In genomic region chr9:124818431-124819281, GRCh38 we compare ENCODE assay signal across 1 cellular context.
A peak's percentile ranks its signal among the peaks of the same experiment; 100 is the strongest.
TF ChIP-seq lines count a peak whose summit lies in the region.

No MANE protein-coding gene starts in this region.

TF ChIP-seq in HepG2, 621 proteins besides CTCF, POLR2A, EP300 and RAD21 (continued from another document and continues in another):
- no peak for TF ChIP-seq ZNF414 (CRISPR knock-in tag; IDR thresholded peaks at IDR 0.05)
- TF ChIP-seq ZNF280D (CRISPR knock-in tag; IDR thresholded peaks at IDR 0.05), result no peak
- no peak for TF ChIP-seq IKZF1 (IDR thresholded peaks at IDR 0.05)
- TF ChIP-seq REXO4 (CRISPR knock-in tag; IDR thresholded peaks at IDR 0.05; ENCODE audit: borderline replicate concordance), result no peak
- TF ChIP-seq FLYWCH1 (CRISPR knock-in tag; IDR thresholded peaks at IDR 0.05), result no peak
- no peak for TF ChIP-seq E2F2 (CRISPR knock-in tag; IDR thresholded peaks at IDR 0.05; ENCODE audit: borderline replicate concordance)
- TF ChIP-seq ZGPAT (CRISPR knock-in tag; IDR thresholded peaks at IDR 0.05), result no peak; the same call in 1 of the 2 replicates
- 0 out of 2 replicates have a peak, but pooled peaks have one; percentile 69 for TF ChIP-seq STAT6 (CRISPR knock-in tag; IDR thresholded peaks at IDR 0.05; ENCODE audit: borderline replicate concordance)
- TF ChIP-seq PCBP2 (optimal IDR thresholded peaks at IDR 0.05; ENCODE audit: low read depth, low read length, poor library complexity, severe bottlenecking), result no peak
- no peak for TF ChIP-seq RFX3 (CRISPR knock-in tag; IDR thresholded peaks at IDR 0.05)
- TF ChIP-seq ZNF800 (CRISPR knock-in tag; IDR thresholded peaks at IDR 0.05), result peak; percentile 82; the same call in 1 of the 2 replicates
- no peak for TF ChIP-seq TCF7L2 (IDR thresholded peaks at IDR 0.05; ENCODE audit: low read depth, low read length)
- TF ChIP-seq SETDB1 (CRISPR knock-in tag; IDR thresholded peaks at IDR 0.05; ENCODE audit: borderline replicate concordance), result no peak
- TF ChIP-seq ZNF317 (CRISPR knock-in tag; IDR thresholded peaks at IDR 0.05), result no peak
- TF ChIP-seq TAF1 (CRISPR knock-in tag; IDR thresholded peaks at IDR 0.05), result no peak
- 0 out of 2 replicates have a peak, but pooled peaks have one; percentile 22 for TF ChIP-seq LBX2 (CRISPR knock-in tag; IDR thresholded peaks at IDR 0.05; ENCODE audit: borderline replicate concordance)
- TF ChIP-seq HMG20B (CRISPR knock-in tag; conservative IDR thresholded peaks at IDR 0.05), result no peak
- peak; percentile 64 for TF ChIP-seq PHF21A (CRISPR knock-in tag; IDR thresholded peaks at IDR 0.05)
- peak; percentile 37 for TF ChIP-seq SRSF1 (optimal IDR thresholded peaks at IDR 0.05; ENCODE audit: low read depth, low read length)
- peak; percentile 47; the same call in 1 of the 2 replicates for TF ChIP-seq BCL3 (CRISPR knock-in tag; IDR thresholded peaks at IDR 0.05)
- TF ChIP-seq ZNF501 (CRISPR knock-in tag; IDR thresholded peaks at IDR 0.05), result 0 out of 2 replicates have a peak, but pooled peaks have one; percentile 22
- TF ChIP-seq KDM5B (CRISPR knock-in tag; IDR thresholded peaks at IDR 0.05; ENCODE audit: borderline replicate concordance), result no peak; the same call in 1 of the 2 replicates
- TF ChIP-seq HMG20A (CRISPR knock-in tag; IDR thresholded peaks at IDR 0.05; ENCODE audit: borderline replicate concordance), result peak; percentile 20; the same call in 1 of the 2 replicates
- no peak for TF ChIP-seq ZNF337 (CRISPR knock-in tag; IDR thresholded peaks at IDR 0.05; ENCODE audit: borderline replicate concordance, low read depth)
- no peak for TF ChIP-seq TERF1 (CRISPR knock-in tag; IDR thresholded peaks at IDR 0.05)
- no peak for TF ChIP-seq ZNF253 (CRISPR knock-in tag; IDR thresholded peaks at IDR 0.05; ENCODE audit: borderline replicate concordance)
- TF ChIP-seq ZNF260 (CRISPR knock-in tag; IDR thresholded peaks at IDR 0.05; ENCODE audit: borderline replicate concordance, low read depth), result no peak
- TF ChIP-seq ZNF460 (CRISPR knock-in tag; IDR thresholded peaks at IDR 0.05; ENCODE audit: borderline replicate concordance), result no peak
- no peak for TF ChIP-seq SKIL (CRISPR knock-in tag; IDR thresholded peaks at IDR 0.05; ENCODE audit: borderline replicate concordance)
- TF ChIP-seq MXI1 (IDR thresholded peaks at IDR 0.05; ENCODE audit: borderline replicate concordance, low read depth, low read length), result peak; percentile 40; the same call in 1 of the 3 replicates
- TF ChIP-seq ZSCAN29 (CRISPR knock-in tag; conservative IDR thresholded peaks at IDR 0.05), result no peak
- peak; percentile 69 for TF ChIP-seq KMT2B (CRISPR knock-in tag; IDR thresholded peaks at IDR 0.05)
- TF ChIP-seq MYC (CRISPR knock-in tag; IDR thresholded peaks at IDR 0.05; ENCODE audit: borderline replicate concordance), result peak; percentile 75
- 0 out of 2 replicates have a peak, but pooled peaks have one; percentile 61 for TF ChIP-seq TSC22D2 (CRISPR knock-in tag; IDR thresholded peaks at IDR 0.05; ENCODE audit: borderline replicate concordance)
- no peak for TF ChIP-seq ZNF75D (CRISPR knock-in tag; IDR thresholded peaks at IDR 0.05; ENCODE audit: borderline replicate concordance)
- no peak for TF ChIP-seq ATRX (CRISPR knock-in tag; IDR thresholded peaks at IDR 0.05; ENCODE audit: borderline replicate concordance)
- no peak for TF ChIP-seq ZXDC (CRISPR knock-in tag; IDR thresholded peaks at IDR 0.05)
- TF ChIP-seq ZSCAN25 (CRISPR knock-in tag; IDR thresholded peaks at IDR 0.05), result 0 out of 2 replicates have a peak, but pooled peaks have one; percentile 43
- TF ChIP-seq RBM22 (optimal IDR thresholded peaks at IDR 0.05; ENCODE audit: low read length), result no peak
- TF ChIP-seq KDM6A (CRISPR knock-in tag; IDR thresholded peaks at IDR 0.05; ENCODE audit: low read depth), result 0 out of 2 replicates have a peak, but pooled peaks have one; percentile 3
- no peak; the same call in 1 of the 2 replicates for TF ChIP-seq THAP11 (CRISPR knock-in tag; IDR thresholded peaks at IDR 0.05)
